17 cellular contexts compared by ENCODE assay signal in genomic region chr1:228338521-228339051, GRCh38.
DNase-seq lines count a peak whose midpoint lies in the region; FAIRE-seq and TF ChIP-seq lines count a peak whose summit lies in the region.
"Had no signal": no experiment of that assay in that cellular context is flagged by ENCODE, and none has a peak within 500 bp of the region (broad histone marks: within the 10 kb centered on the region; RNA-seq: fewer than 3 reads in every experiment).

No MANE protein-coding gene starts in this region.

- H3K27me3 ChIP-seq in MG63, result no peaks in the 10 kb centered on the region
- H3K27me3 ChIP-seq in left ventricle myocardium inferior (ENCODE audit: low read depth), result no peaks in the 10 kb centered on the region
- no peaks in the 10 kb centered on the region for H3K27me3 ChIP-seq in ovary
- no peaks in the 10 kb centered on the region for H3K27me3 ChIP-seq in SK-N-SH (ENCODE audit: insufficient read depth)
- H3K27me3 ChIP-seq: adrenal gland, gastroesophageal sphincter, left lung, SJCRH30 had no signal

- no peak for FAIRE-seq in GM12892 (lab: Jason Lieb, UNC)
- FAIRE-seq: GM18507 had no signal

- POLR2A ChIA-PET in SK-N-SH (lab: Yijun Ruan, JAX), result no interaction called here

- CTCF ChIA-PET in SK-N-SH (lab: Yijun Ruan, JAX), result no interaction called here

- TF ChIP-seq EP300 in ovary (IDR thresholded peaks at IDR 0.05), result no peak
- no peak for TF ChIP-seq EP300 in SK-N-SH (IDR thresholded peaks at IDR 0.05; ENCODE audit: borderline replicate concordance in 1 of 2, low read depth in 1 of 2, low read length in 1 of 2)

- H3K4me3 ChIP-seq in MG63, result no peak overlapping the region
- no peak overlapping the region for H3K4me3 ChIP-seq in left ventricle myocardium inferior
- no peak overlapping the region for H3K4me3 ChIP-seq in ovary
- no peak overlapping the region for H3K4me3 ChIP-seq in SK-N-SH (ENCODE audit: low read depth in 2 of 2, low read length in 1 of 2)
- H3K4me3 ChIP-seq: adrenal gland, gastroesophageal sphincter, GM23338, left lung, SJCRH30 had no signal

- TF ChIP-seq CTCF in left ventricle myocardium inferior (IDR thresholded peaks at IDR 0.05; ENCODE audit: borderline replicate concordance) (no peak), ovary (IDR thresholded peaks at IDR 0.05) (no peak), SK-N-SH (IDR thresholded peaks at IDR 0.05) (no peak)

- no peak overlapping the region for H2AFZ ChIP-seq in SK-N-SH (ENCODE audit: low read depth)
- H2AFZ ChIP-seq: GM23338 had no signal

- H3K27ac ChIP-seq in left ventricle myocardium inferior (replicated peaks) (no peak overlapping the region), ovary (no peak overlapping the region), SK-N-SH (ENCODE audit: low read depth in 2 of 2, low read length in 1 of 2) (no peak overlapping the region)
- H3K27ac ChIP-seq: adrenal gland, gastroesophageal sphincter, left lung, SJCRH30 had no signal

- H3K9me2 ChIP-seq in SK-N-SH, result no peaks in the 10 kb centered on the region

- H3K4me1 ChIP-seq in left ventricle myocardium inferior (peaks cover 7% of the 10 kb centered on the region), ovary (ENCODE audit: insufficient read depth) (no peaks in the 10 kb centered on the region), SK-N-SH (ENCODE audit: control insufficient read depth in 1 of 2, insufficient read depth in 2 of 2, low read depth in 1 of 2, low read length in 1 of 2) (no peaks in the 10 kb centered on the region)
- H3K4me1 ChIP-seq: adrenal gland, gastroesophageal sphincter, left lung had no signal

- no peaks in the 10 kb centered on the region for H3F3A ChIP-seq in SK-N-SH (replicated peaks; ENCODE audit: insufficient read depth)

- TF ChIP-seq POLR2A in ovary (IDR thresholded peaks at IDR 0.05) (no peak), GM12892 (IDR thresholded peaks at IDR 0.05; ENCODE audit: low read depth, low read length) (no peak)

- intact Hi-C loops in left ventricle myocardium inferior (cut with micrococcal nuclease), result no loop called here
- intact Hi-C loops in ovary (cut with DNase I), result no loop called here

- DNase-seq in COLO668 (lab: John Stamatoyannopoulos, UW; ENCODE audit: unreplicated experiment) (peak; percentile 59), MG63 (peak; percentile 0), left ventricle myocardium inferior (peak; percentile 8), ovary (peak in 4 of 5 donors; percentile 6 to 23 (median 10)), GM12892 (ENCODE audit: insufficient read length) (no peak), DMS114 treated with DMSO at 0.1 percent for 48 hours (lab: John Stamatoyannopoulos, UW; ENCODE audit: unreplicated experiment) (no peak), SK-N-SH (no peak), GOT3 (lab: John Stamatoyannopoulos, UW) (no peak)
- DNase-seq: activated CD8-positive, alpha-beta T cell treated with anti-CD3 and anti-CD28 coated beads, Interleukin-2, amount 10 ng/mL, durations not matched to agents 7 days and 5 days; NCI-H1694; NCI-H748 treated with DMSO at 0.1 percent for 48 hours had no signal

- H4K20me1 ChIP-seq in SK-N-SH (ENCODE audit: insufficient read depth), result no peaks in the 10 kb centered on the region

- no peak overlapping the region for H3K9ac ChIP-seq in SK-N-SH

- no peak overlapping the region for H3K4me2 ChIP-seq in SK-N-SH
- H3K4me2 ChIP-seq: GM23338 had no signal

- TF ChIP-seq RAD21 in SK-N-SH (IDR thresholded peaks at IDR 0.05; ENCODE audit: low read length), result no peak

- H3K79me2 ChIP-seq in SK-N-SH (ENCODE audit: insufficient read depth), result no peaks in the 10 kb centered on the region

- 86 to 92% (median 89%) methylated on average over 19 to 21 of the region's 21 CpGs for WGBS in ovary, 3 donors
- WGBS in SK-N-SH (ENCODE audit: low lambda C conversion rate), result 70% methylated on average over 2 of the region's 21 CpGs

- H3K36me3 ChIP-seq in MG63 (no peaks in the 10 kb centered on the region), left ventricle myocardium inferior (peaks cover 85% of the 10 kb centered on the region), ovary (no peaks in the 10 kb centered on the region), SK-N-SH (replicated peaks in 1 of 2; ENCODE audit: control insufficient read depth in 1 of 2, insufficient read depth in 2 of 2, low read length in 1 of 2) (no peaks in the 10 kb centered on the region)
- H3K36me3 ChIP-seq: adrenal gland, SJCRH30 had no signal

- H3K9me3 ChIP-seq in MG63 (no peaks in the 10 kb centered on the region), left ventricle myocardium inferior (replicated peaks) (no peaks in the 10 kb centered on the region), ovary (no peaks in the 10 kb centered on the region), SK-N-SH (no peaks in the 10 kb centered on the region)
- H3K9me3 ChIP-seq: adrenal gland, gastroesophageal sphincter, left lung, SJCRH30 had no signal

TF ChIP-seq in SK-N-SH, 30 proteins besides CTCF, POLR2A, EP300 and RAD21:
- TF ChIP-seq SIN3A (IDR thresholded peaks at IDR 0.05; ENCODE audit: borderline replicate concordance, low read depth, low read length) (no peak), PBX3 (IDR thresholded peaks at IDR 0.05) (no peak), TAF1 (IDR thresholded peaks at IDR 0.05; ENCODE audit: borderline replicate concordance, low read depth, low read length) (no peak), JUND (IDR thresholded peaks at IDR 0.05) (no peak), YY1 (IDR thresholded peaks at IDR 0.05; ENCODE audit: low read depth) (no peak), MXI1 (IDR thresholded peaks at IDR 0.05; ENCODE audit: low read depth, low read length) (no peak), REST (IDR thresholded peaks at IDR 0.05; ENCODE audit: low read depth, low read length) (no peak), SMC3 (IDR thresholded peaks at IDR 0.05; ENCODE audit: low read depth, low read length) (no peak), ZBTB33 (IDR thresholded peaks at IDR 0.05; ENCODE audit: borderline replicate concordance, low read depth) (no peak)

Comparison
In these comparisons a context has a peak if more than half of its experiments do, and no peak if none do; other contexts are left out.
1. DNase-seq: peak in COLO668 (single experiment), MG63 (single experiment), left ventricle myocardium inferior (single experiment) and ovary (4 of 5); none in GM12892 (single experiment), DMS114 treated with DMSO at 0.1 percent for 48 hours (single experiment), SK-N-SH (single experiment) and GOT3 (single experiment).